8 cellular contexts compared by ENCODE assay signal in genomic region chr17:751269-752001, GRCh38. TPM values are rescaled to one million over a fixed set of nuclear protein-coding genes. Genes with fewer than 3 reads are reported as not detected.
DNase-seq lines count a peak whose midpoint lies in the region; ATAC-seq and TF ChIP-seq lines count a peak whose summit lies in the region.

No MANE protein-coding gene starts in this region.

- TF ChIP-seq CTCF in hepatocyte (IDR thresholded peaks at IDR 0.05; ENCODE audit: poor library complexity), result no peak

- peak overlapping the region; percentile 85 for H3K9ac ChIP-seq in adipocyte (ENCODE audit: low read length)
- H3K9ac ChIP-seq in skeletal muscle tissue (ENCODE audit: low read depth in 1 of 3, low read length in 3 of 3), result peak overlapping the region; percentile 75 to 88 (median 83)

- peak overlapping the region; percentile 91 for H3K4me3 ChIP-seq in adipocyte (ENCODE audit: low read length)
- peak overlapping the region; percentile 91 for H3K4me3 ChIP-seq in hepatocyte
- peak overlapping the region; percentile 73 to 86 (median 86) for H3K4me3 ChIP-seq in skeletal muscle tissue (ENCODE audit: low read length in 3 of 3)

- H2AFZ ChIP-seq in hepatocyte, result peak overlapping the region; percentile 67

- no peaks in the 10 kb centered on the region for H4K20me1 ChIP-seq in hepatocyte (ENCODE audit: insufficient read depth, poor library complexity, severe bottlenecking)

- no peaks in the 10 kb centered on the region for H3K9me2 ChIP-seq in hepatocyte (replicated peaks; ENCODE audit: insufficient read depth)

- peaks cover 36% of the 10 kb centered on the region for H3K79me2 ChIP-seq in hepatocyte

- WGBS in hepatocyte (ENCODE audit: low lambda C conversion rate, missing lambda C conversion rate), result 3% methylated on average over 42 of the region's 49 CpGs

- H3K9me3 ChIP-seq in adipocyte (ENCODE audit: control insufficient read depth, low read length), result no peaks in the 10 kb centered on the region
- H3K9me3 ChIP-seq in hepatocyte (ENCODE audit: low read depth), result no peaks in the 10 kb centered on the region
- no peaks in the 10 kb centered on the region for H3K9me3 ChIP-seq in skeletal muscle tissue (ENCODE audit: control insufficient read depth in 3 of 3, low read length in 3 of 3)

- no peaks in the 10 kb centered on the region for H3K27me3 ChIP-seq in adipocyte (replicated peaks; ENCODE audit: control insufficient read depth, insufficient read depth, low read length)
- no peaks in the 10 kb centered on the region for H3K27me3 ChIP-seq in hepatocyte
- no peaks in the 10 kb centered on the region for H3K27me3 ChIP-seq in skeletal muscle tissue (ENCODE audit: control insufficient read depth in 3 of 3, insufficient read depth in 3 of 3, low read length in 3 of 3)

- H3K27ac ChIP-seq in hepatocyte (peak overlapping the region; percentile 54), skeletal muscle tissue (ENCODE audit: low read depth, low read length) (peak overlapping the region; percentile 64)

- H3K4me2 ChIP-seq in hepatocyte, result peak overlapping the region; percentile 97

- ATAC-seq in GM19023 (IDR thresholded peaks at IDR 0.05; ENCODE audit: unreplicated experiment) (peak; percentile 25), HG03159 (IDR thresholded peaks at IDR 0.05; ENCODE audit: unreplicated experiment) (peak; percentile 28)

- peaks cover 17% of the 10 kb centered on the region for H3K4me1 ChIP-seq in adipocyte (ENCODE audit: control insufficient read depth, insufficient read depth, low read length)
- peaks cover 14% of the 10 kb centered on the region for H3K4me1 ChIP-seq in hepatocyte (ENCODE audit: insufficient read depth)
- peaks cover 20 to 30% (median 23%) of the 10 kb centered on the region in 3 donors for H3K4me1 ChIP-seq in skeletal muscle tissue (ENCODE audit: control insufficient read depth in 3 of 3, insufficient read depth in 3 of 3, low read length in 3 of 3)

- H3K36me3 ChIP-seq in adipocyte (ENCODE audit: control insufficient read depth, insufficient read depth, low read length, severe bottlenecking) (peaks cover 18% of the 10 kb centered on the region), hepatocyte (replicated peaks; ENCODE audit: insufficient read depth, low read depth) (no peaks in the 10 kb centered on the region), skeletal muscle tissue (ENCODE audit: control insufficient read depth in 3 of 3, insufficient read depth in 3 of 3, low read length in 3 of 3) (peaks cover 17 to 19% (median 18%) of the 10 kb centered on the region in 3 donors)

- DNase-seq in AG08395 (ENCODE audit: low spot score), result peak; percentile 49
- DNase-seq in SK-N-DZ (ENCODE audit: low spot score), result peak; percentile 36
- DNase-seq in adipocyte (ENCODE audit: low read depth), result peak; percentile 73
- DNase-seq in hepatocyte (ENCODE audit: low spot score), result peak; percentile 41
- DNase-seq in NCI-H187 (lab: John Stamatoyannopoulos, UW), result no peak

RNA-seq across cellular contexts. Expression of gene GEMIN4, which starts 0.6 kb away (rescaled TPM):
- 14.3 and 19.6 TPM in 2 replicates for polyA plus RNA-seq in SK-N-DZ (2014; cell fraction: cytosol; rRNA removed)
- 10.7 and 13.6 TPM in 2 replicates for polyA plus RNA-seq in SK-N-DZ (2014; cell fraction: nucleus; rRNA removed)
- 11.6 and 12.0 TPM in 2 replicates for total RNA-seq in hepatocyte
- polyA plus RNA-seq in hepatocyte, result 9.7 and 12.8 TPM in 2 replicates
- 7.8 TPM for total RNA-seq in skeletal muscle tissue

RNA-seq across cellular contexts. Expression of gene TLCD3A, which starts 19.0 kb away (rescaled TPM):
- polyA plus RNA-seq in SK-N-DZ (2014; cell fraction: cytosol; rRNA removed), result 11.3 and 14.6 TPM in 2 replicates
- 10.8 and 18.1 TPM in 2 replicates for polyA plus RNA-seq in SK-N-DZ (2014; cell fraction: nucleus; rRNA removed)
- 15.7 and 17.8 TPM in 2 replicates for total RNA-seq in hepatocyte
- 21.1 and 22.8 TPM in 2 replicates for polyA plus RNA-seq in hepatocyte
- 14.6 TPM for total RNA-seq in skeletal muscle tissue

RNA-seq across cellular contexts. Expression of gene GLOD4, which starts 30.6 kb away (rescaled TPM):
- 187 and 222 TPM in 2 replicates for polyA plus RNA-seq in SK-N-DZ (2014; cell fraction: cytosol; rRNA removed)
- polyA plus RNA-seq in SK-N-DZ (2014; cell fraction: nucleus; rRNA removed), result 98.0 and 116 TPM in 2 replicates
- total RNA-seq in hepatocyte (70.8 and 120 TPM in 2 replicates), skeletal muscle tissue (36.5 TPM)
- 68.1 and 74.1 TPM in 2 replicates for polyA plus RNA-seq in hepatocyte

RNA-seq across cellular contexts. Expression of gene MRM3, which starts 30.7 kb away (rescaled TPM):
- 27.9 and 32.4 TPM in 2 replicates for polyA plus RNA-seq in SK-N-DZ (2014; cell fraction: cytosol; rRNA removed)
- 15.7 and 21.7 TPM in 2 replicates for polyA plus RNA-seq in SK-N-DZ (2014; cell fraction: nucleus; rRNA removed)
- total RNA-seq in hepatocyte (14.6 and 17.0 TPM in 2 replicates), skeletal muscle tissue (18.8 TPM)
- polyA plus RNA-seq in hepatocyte, result 13.3 and 15.3 TPM in 2 replicates

RNA-seq across cellular contexts. Expression of gene VPS53, which starts 36.8 kb away (rescaled TPM):
- 4.2 and 8.1 TPM in 2 replicates for polyA plus RNA-seq in SK-N-DZ (2014; cell fraction: cytosol; rRNA removed)
- 3.5 and 13.4 TPM in 2 replicates for polyA plus RNA-seq in SK-N-DZ (2014; cell fraction: nucleus; rRNA removed)
- 16.3 and 28.1 TPM in 2 replicates for total RNA-seq in hepatocyte
- 16.1 and 18.7 TPM in 2 replicates for polyA plus RNA-seq in hepatocyte
- total RNA-seq in skeletal muscle tissue, result 9.9 TPM

Comparison
In these comparisons a context has a peak if more than half of its experiments do, and no peak if none do; other contexts are left out.
1. DNase-seq: peak in AG08395 (single experiment), SK-N-DZ (single experiment), adipocyte (single experiment) and hepatocyte (single experiment); none in NCI-H187 (0 of 2).
2. Peak in every context shown above with its lines, with median percentiles within 50 percentile points of each other: H3K4me3 ChIP-seq.